In genomic region chr13:27620377-27621115, GRCh38 we compare ENCODE assay signal across 7 cellular contexts. TPM values are rescaled to one million over a fixed set of nuclear protein-coding genes. Genes with fewer than 3 reads are reported as not detected.
DNase-seq lines count a peak whose midpoint lies in the region; ATAC-seq and TF ChIP-seq lines count a peak whose summit lies in the region.

LNX2 (minus strand) TSS chr13:27620529; CDS start chr13:27581703, 38,826 bp downstream.

- H4K20me1 ChIP-seq in hepatocyte (ENCODE audit: insufficient read depth, poor library complexity, severe bottlenecking), result peaks cover 46% of the 10 kb centered on the region

- H3K27ac ChIP-seq in hepatocyte, result peak within 1 kb of the TSS; percentile 97

- H3K79me2 ChIP-seq in hepatocyte, result peaks cover 82% of the 10 kb centered on the region

- H3K9me2 ChIP-seq in hepatocyte (replicated peaks; ENCODE audit: insufficient read depth), result no peaks in the 10 kb centered on the region

- TF ChIP-seq POLR2A in GM18505 (IDR thresholded peaks at IDR 0.05; ENCODE audit: borderline replicate concordance, extremely low read depth, insufficient read depth, insufficient read length), result peak; percentile 29

- no peaks in the 10 kb centered on the region for H3K9me3 ChIP-seq in hepatocyte (ENCODE audit: low read depth)

- peak within 1 kb of the TSS; percentile 87 for H3K4me2 ChIP-seq in hepatocyte

- peak within 1 kb of the TSS; percentile 85 for H3K4me3 ChIP-seq in astrocyte of the cerebellum (ENCODE audit: low read depth, low read length)
- peak within 1 kb of the TSS; percentile 90 for H3K4me3 ChIP-seq in hepatocyte

- no peaks in the 10 kb centered on the region for H3K36me3 ChIP-seq in hepatocyte (replicated peaks; ENCODE audit: insufficient read depth, low read depth)

- ATAC-seq in GM18505 (IDR thresholded peaks at IDR 0.05; ENCODE audit: unreplicated experiment), result peak; percentile 84
- peak; percentile 82 for ATAC-seq in HG02970 (IDR thresholded peaks at IDR 0.05; ENCODE audit: low FRiP score, unreplicated experiment)

- in situ Hi-C loops in astrocyte of the cerebellum (cut with HindIII; ENCODE audit: low sequenced_read_pairs), result no loop called here

- 2% methylated on average over 22 of the region's 79 CpGs for WGBS in hepatocyte (ENCODE audit: low lambda C conversion rate, missing lambda C conversion rate)

- no peak for TF ChIP-seq CTCF in astrocyte of the cerebellum (IDR thresholded peaks at IDR 0.05; ENCODE audit: low read depth, low read length, missing control alignments)
- no peak for TF ChIP-seq CTCF in hepatocyte (IDR thresholded peaks at IDR 0.05; ENCODE audit: poor library complexity)

- no peaks in the 10 kb centered on the region for H3K27me3 ChIP-seq in hepatocyte

- DNase-seq in NCI-H2029 (lab: John Stamatoyannopoulos, UW), result peak; percentile 92
- DNase-seq in T-helper 9 cell, result peak; percentile 92
- peak; percentile 92 for DNase-seq in astrocyte of the cerebellum (ENCODE audit: low read depth)
- DNase-seq in hepatocyte (ENCODE audit: low spot score), result peak; percentile 99
- DNase-seq in renal cortical epithelial cell (ENCODE audit: low read depth), result peak; percentile 85

- H2AFZ ChIP-seq in hepatocyte, result peak within 1 kb of the TSS; percentile 76

- H3K4me1 ChIP-seq in hepatocyte (ENCODE audit: insufficient read depth), result peaks cover 46% of the 10 kb centered on the region

RNA-seq across cellular contexts. Expression of gene LNX2, which starts in this region (rescaled TPM):
- total RNA-seq in hepatocyte (28.5 and 28.8 TPM in 2 replicates), renal cortical epithelial cell (9.0 and 16.5 TPM in 2 replicates)
- 8.7 and 8.8 TPM in 2 replicates for polyA plus RNA-seq in hepatocyte

Comparison
In these comparisons a context has a peak if more than half of its experiments do, and no peak if none do; other contexts are left out.
1. Peak in every context shown above with its lines: DNase-seq, ATAC-seq, H3K4me3 ChIP-seq and H3K27ac ChIP-seq.